ENCODE assay signal across 8 cellular contexts in the genomic region with DNA sequence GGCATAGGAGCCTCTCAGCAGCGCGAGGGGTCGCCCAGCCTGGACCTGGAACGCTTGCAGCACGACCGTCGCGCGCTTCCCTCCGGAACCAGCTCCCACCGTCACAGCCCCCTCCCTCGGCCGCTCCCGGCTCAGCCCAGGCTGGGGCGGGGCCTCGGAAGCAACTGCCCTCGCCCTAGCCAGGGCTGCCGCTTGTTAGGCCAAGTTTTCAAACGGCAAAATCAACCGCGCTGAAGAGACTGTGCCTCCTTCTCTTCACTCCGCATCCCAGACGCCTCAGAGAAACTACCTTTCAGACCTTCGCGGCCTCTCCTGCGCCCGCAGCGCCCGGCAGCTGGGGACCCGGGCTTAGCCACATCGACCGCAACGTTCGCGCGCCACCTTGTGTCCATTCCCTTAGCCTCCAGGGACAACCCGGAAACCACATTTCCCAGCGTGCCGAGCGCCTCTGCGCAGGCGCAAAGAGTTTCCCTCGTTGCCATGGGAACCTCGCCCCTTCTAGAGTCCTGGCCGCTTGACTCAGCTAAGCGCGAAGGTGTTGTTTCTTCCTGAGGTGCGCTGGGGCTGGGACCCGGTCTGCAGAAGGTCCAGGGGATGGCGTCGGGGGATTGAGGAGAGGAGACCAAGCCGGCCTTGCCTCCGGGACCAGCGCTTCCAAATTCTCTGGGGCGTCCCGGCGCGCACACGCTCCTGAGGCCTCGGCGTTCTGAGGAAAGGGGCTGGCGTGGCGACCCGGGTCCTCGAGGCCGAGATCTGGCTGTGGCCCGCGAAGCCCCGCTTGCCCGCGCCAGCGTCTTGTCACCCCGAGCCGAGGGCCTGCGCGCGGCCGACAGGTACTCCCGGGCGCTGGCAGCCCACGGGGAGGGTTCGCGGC. TPM values are rescaled to one million over a fixed set of nuclear protein-coding genes. Genes with fewer than 3 reads are reported as not detected.
DNase-seq lines count a peak whose midpoint lies in the region; ATAC-seq, FAIRE-seq and TF ChIP-seq lines count a peak whose summit lies in the region.

No MANE protein-coding gene starts in this region.

- H3K9me3 Mint-ChIP-seq in endothelial cell (ENCODE audit: unreplicated experiment) (no peaks in the 10 kb centered on the region), mesothelial cell of epicardium (no peaks in the 10 kb centered on the region)

- peak; percentile 100 for DNase-seq in D721Med (ENCODE audit: insufficient read length, low spot score)
- peak; percentile 93 for DNase-seq in NOMO-1 treated with dmso at 0.1 percent for 144 hours (lab: John Stamatoyannopoulos, UW; ENCODE audit: unreplicated experiment)
- peak; percentile 99 for DNase-seq in activated CD8-positive, alpha-beta memory T cell treated with anti-CD3 and anti-CD28 coated beads, Interleukin-2, amount 50 U/mL, for 24 hours (ENCODE audit: extremely low read depth)
- DNase-seq in endothelial cell (ENCODE audit: low spot score) = peak; percentile 99
- DNase-seq in mesothelial cell of epicardium (ENCODE audit: low spot score in 2 of 2, unreplicated experiment in 2 of 2) = peak; percentile 96 to 99
- peak; percentile 96 to 97 for DNase-seq in stimulated activated CD8-positive, alpha-beta memory T cell treated with anti-CD3 and anti-CD28 coated beads, Interleukin-15, amount 100 ng/mL, for 4 hours (ENCODE audit: low read depth in 2 of 2)

- H3K27me3 Mint-ChIP-seq in endothelial cell (ENCODE audit: unreplicated experiment) (peaks cover 18% of the 10 kb centered on the region), mesothelial cell of epicardium (ENCODE audit: low read depth) (peaks cover 4% of the 10 kb centered on the region)

- H3K9me3 ChIP-seq in HUES48 (ENCODE audit: control insufficient read depth, insufficient read depth, low read length) = no peaks in the 10 kb centered on the region

- ATAC-seq in GM21390 (IDR thresholded peaks at IDR 0.05; ENCODE audit: unreplicated experiment) = peak; percentile 72

- H3K4me3 ChIP-seq in HUES48 (ENCODE audit: low read depth, low read length) = peak overlapping the region; percentile 86

- H3K9ac ChIP-seq in HUES48 (ENCODE audit: low read depth, low read length) = peak overlapping the region; percentile 47; the same call in 1 of the 2 replicates

- peaks cover 22% of the 10 kb centered on the region for H3K27me3 ChIP-seq in HUES48 (ENCODE audit: control insufficient read depth, insufficient read depth, low read length)

- peak overlapping the region; percentile 78 for H3K27ac ChIP-seq in HUES48 (ENCODE audit: low read depth, low read length)

- H3K36me3 ChIP-seq in HUES48 (ENCODE audit: control insufficient read depth, insufficient read depth, low read length) = no peaks in the 10 kb centered on the region

- H3K4me3 Mint-ChIP-seq in endothelial cell (ENCODE audit: unreplicated experiment) (peak overlapping the region; percentile 96), mesothelial cell of epicardium (peak overlapping the region; percentile 95)

- peaks cover 4% of the 10 kb centered on the region for H3K4me1 Mint-ChIP-seq in endothelial cell (ENCODE audit: unreplicated experiment)
- peaks cover 12% of the 10 kb centered on the region for H3K4me1 Mint-ChIP-seq in mesothelial cell of epicardium

- TF ChIP-seq CTCF in D721Med (IDR thresholded peaks at IDR 0.05; ENCODE audit: insufficient read depth, missing control alignments) (peak; percentile 90), endothelial cell (IDR thresholded peaks at IDR 0.05; ENCODE audit: unreplicated experiment) (peak; percentile 80), mesothelial cell of epicardium (IDR thresholded peaks at IDR 0.05; ENCODE audit: unreplicated experiment) (peak; percentile 91)

- H3K27ac Mint-ChIP-seq in endothelial cell (ENCODE audit: unreplicated experiment) (peak overlapping the region; percentile 86), mesothelial cell of epicardium (peak overlapping the region; percentile 99)

- H3K36me3 Mint-ChIP-seq in endothelial cell (ENCODE audit: low read depth, unreplicated experiment) (no peaks in the 10 kb centered on the region), mesothelial cell of epicardium (no peaks in the 10 kb centered on the region)

- H3K4me1 ChIP-seq in HUES48 (ENCODE audit: control insufficient read depth, insufficient read depth, low read length) = peaks cover 4% of the 10 kb centered on the region; the same call in 1 of the 2 replicates

- FAIRE-seq in D721Med (lab: Jason Lieb, UNC) = no peak

RNA-seq across cellular contexts. Expression of a gene that starts 14.3 kb away (rescaled TPM):
- total RNA-seq in endothelial cell (ENCODE audit: unreplicated experiment) (7.3 TPM), mesothelial cell of epicardium (50.4 to 59.0 TPM (median 55.4 TPM) in 3 replicates)

RNA-seq across cellular contexts. Expression of a gene that starts 28.5 kb away (rescaled TPM):
- total RNA-seq in endothelial cell (ENCODE audit: unreplicated experiment) (65.1 TPM), mesothelial cell of epicardium (71.3 to 78.5 TPM (median 76.5 TPM) in 3 replicates)

RNA-seq across cellular contexts. Expression of a gene that starts 35.7 kb away (rescaled TPM):
- total RNA-seq in endothelial cell (ENCODE audit: unreplicated experiment) (92.1 TPM), mesothelial cell of epicardium (32.0 to 37.9 TPM (median 32.2 TPM) in 3 replicates)

RNA-seq across cellular contexts. Expression of a gene that starts 51.3 kb away (rescaled TPM):
- 92.7 TPM for total RNA-seq in endothelial cell (ENCODE audit: unreplicated experiment)
- total RNA-seq in mesothelial cell of epicardium = 46.4 to 48.4 TPM (median 46.5 TPM) in 3 replicates

RNA-seq across cellular contexts. Expression of a gene that starts 55.8 kb away (rescaled TPM):
- 12.6 TPM for total RNA-seq in endothelial cell (ENCODE audit: unreplicated experiment)
- 5.9 to 6.3 TPM (median 6.1 TPM) in 3 replicates for total RNA-seq in mesothelial cell of epicardium

Comparison
In these comparisons a context has a peak if more than half of its experiments do, and no peak if none do; other contexts are left out.
1. Peak in every context shown above with its lines: DNase-seq, ATAC-seq, H3K4me3 ChIP-seq and H3K27ac ChIP-seq.